In genomic region chr3:64023187-64023860, GRCh38 we compare ENCODE assay signal across 1 cellular context.
TF ChIP-seq lines count a peak whose summit lies in the region.

PSMD6 (minus strand) TSS chr3:64023494; CDS start chr3:64023419, 75 bp downstream.

TF ChIP-seq in K562, 482 proteins besides CTCF, POLR2A, EP300 and RAD21 (continued from another document and continues in another):
- no peak for TF ChIP-seq E2F5 (CRISPR knock-in tag; IDR thresholded peaks at IDR 0.05)
- TF ChIP-seq THRA (IDR thresholded peaks at IDR 0.05), result no peak
- TF ChIP-seq SMAD4 (CRISPR knock-in tag; conservative IDR thresholded peaks at IDR 0.05), result 0 out of 2 replicates have a peak, but pooled peaks have one; percentile 20
- no peak for TF ChIP-seq GATAD2A (IDR thresholded peaks at IDR 0.05)
- peak; percentile 95 for TF ChIP-seq ZFX (CRISPR knock-in tag; IDR thresholded peaks at IDR 0.05)
- peak; percentile 48; the same call in 1 of the 2 replicates for TF ChIP-seq NKRF (IDR thresholded peaks at IDR 0.05; ENCODE audit: borderline replicate concordance)
- TF ChIP-seq GTF2A2 (tag; IDR thresholded peaks at IDR 0.05), result no peak
- 0 out of 2 replicates have a peak, but pooled peaks have one; percentile 3 for TF ChIP-seq NFE2 (IDR thresholded peaks at IDR 0.05; ENCODE audit: low read depth)
- no peak for TF ChIP-seq PHB2 (IDR thresholded peaks at IDR 0.05; ENCODE audit: low read depth)
- no peak for TF ChIP-seq ZFP36 (IDR thresholded peaks at IDR 0.05; ENCODE audit: low read depth, low read length, partially characterized antibody)
- TF ChIP-seq ZC3H8 (IDR thresholded peaks at IDR 0.05), result no peak
- TF ChIP-seq L3MBTL2 (IDR thresholded peaks at IDR 0.05), result no peak
- peak; percentile 33; the same call in 1 of the 2 replicates for TF ChIP-seq ZBTB33 (CRISPR knock-in tag; IDR thresholded peaks at IDR 0.05)
- no peak for TF ChIP-seq GABPB2 (CRISPR knock-in tag; conservative IDR thresholded peaks at IDR 0.05)
- TF ChIP-seq ERF (CRISPR knock-in tag; IDR thresholded peaks at IDR 0.05), result no peak
- no peak for TF ChIP-seq LEF1 (IDR thresholded peaks at IDR 0.05)
- TF ChIP-seq SIX5 (IDR thresholded peaks at IDR 0.05; ENCODE audit: borderline replicate concordance in 1 of 2, insufficient read depth in 1 of 2, low read depth in 1 of 2, low read length in 2 of 2), result no peak
- TF ChIP-seq TSC22D4 (tag; IDR thresholded peaks at IDR 0.05), result no peak
- no peak for TF ChIP-seq AFF4 (CRISPR knock-in tag; IDR thresholded peaks at IDR 0.05)
- TF ChIP-seq ZBED1 (IDR thresholded peaks at IDR 0.05), result no peak
- TF ChIP-seq SOX6 (IDR thresholded peaks at IDR 0.05), result no peak; the same call in 1 of the 2 replicates
- TF ChIP-seq HDAC2 (IDR thresholded peaks at IDR 0.05), result no peak
- TF ChIP-seq MAFF (IDR thresholded peaks at IDR 0.05; ENCODE audit: low read length), result no peak
- no peak for TF ChIP-seq ZNF311 (CRISPR knock-in tag; IDR thresholded peaks at IDR 0.05)
- peak; percentile 92 for TF ChIP-seq RBFOX2 (IDR thresholded peaks at IDR 0.05; ENCODE audit: low read depth, low read length)
- TF ChIP-seq ZBTB7A (IDR thresholded peaks at IDR 0.05; ENCODE audit: borderline replicate concordance, control insufficient read depth, low read depth, low read length), result peak; percentile 89
- peak; percentile 42; the same call in 1 of the 2 replicates for TF ChIP-seq TAF7 (tag; IDR thresholded peaks at IDR 0.05)
- peak; percentile 60 for TF ChIP-seq MAX (CRISPR knock-in tag; IDR thresholded peaks at IDR 0.05)
- no peak for TF ChIP-seq ZNF282 (CRISPR knock-in tag; IDR thresholded peaks at IDR 0.05)
- no peak for TF ChIP-seq ATF2 (CRISPR knock-in tag; IDR thresholded peaks at IDR 0.05)
- TF ChIP-seq DIDO1 (tag; IDR thresholded peaks at IDR 0.05; ENCODE audit: low read depth), result peak; percentile 41; the same call in 1 of the 2 replicates
- no peak for TF ChIP-seq STAG1 (CRISPR knock-in tag; IDR thresholded peaks at IDR 0.05; ENCODE audit: borderline replicate concordance)
- TF ChIP-seq SETDB1 (IDR thresholded peaks at IDR 0.05; ENCODE audit: low read length), result no peak
- TF ChIP-seq HCFC1 (IDR thresholded peaks at IDR 0.05; ENCODE audit: low read depth, low read length), result peak; percentile 79
- TF ChIP-seq ELF1 (tag; IDR thresholded peaks at IDR 0.05), result peak; percentile 78
- 0 out of 2 replicates have a peak, but pooled peaks have one; percentile 17 for TF ChIP-seq TOE1 (IDR thresholded peaks at IDR 0.05; ENCODE audit: borderline replicate concordance)
- TF ChIP-seq TOE1 (CRISPR knock-in tag; IDR thresholded peaks at IDR 0.05; ENCODE audit: borderline replicate concordance, low read depth), result no peak
- no peak for TF ChIP-seq RFX5 (IDR thresholded peaks at IDR 0.05; ENCODE audit: low read depth, low read length)
- no peak for TF ChIP-seq ILK (tag; IDR thresholded peaks at IDR 0.05; ENCODE audit: borderline replicate concordance, low read depth)
- TF ChIP-seq BRF2 (IDR thresholded peaks at IDR 0.05; ENCODE audit: borderline replicate concordance, insufficient read depth, insufficient read length), result no peak
- no peak for TF ChIP-seq NFIC (IDR thresholded peaks at IDR 0.05)
